Comparison of ENCODE assay signal across 14 cellular contexts in genomic region chr9:20240498-20240897, GRCh38.
DNase-seq lines count a peak whose midpoint lies in the region; ATAC-seq, FAIRE-seq and TF ChIP-seq lines count a peak whose summit lies in the region.
"Had no signal": no experiment of that assay in that cellular context is flagged by ENCODE, and none has a peak within 500 bp of the region (broad histone marks: within the 10 kb centered on the region; RNA-seq: fewer than 3 reads in every experiment).

No MANE protein-coding gene starts in this region.

- no peak overlapping the region for H3K27ac Mint-ChIP-seq in activated naive CD4-positive, alpha-beta T cell treated with anti-CD3 and anti-CD28 coated beads for 36 hours
- peak overlapping the region in 1 of 2 donors; percentile 28 for H3K27ac Mint-ChIP-seq in stimulated activated naive CD8-positive, alpha-beta T cell treated with anti-CD3 and anti-CD28 coated beads, Interleukin-15, amount 100 ng/mL, for 72 hours
- H3K27ac Mint-ChIP-seq in neural crest cell (ENCODE audit: unreplicated experiment) = peak overlapping the region; percentile 86

- peaks cover 77% of the 10 kb centered on the region for H3K4me1 Mint-ChIP-seq in activated naive CD4-positive, alpha-beta T cell treated with anti-CD3 and anti-CD28 coated beads for 36 hours (ENCODE audit: low read depth)
- H3K4me1 Mint-ChIP-seq in stimulated activated naive CD8-positive, alpha-beta T cell treated with anti-CD3 and anti-CD28 coated beads, Interleukin-15, amount 100 ng/mL, for 72 hours = peaks cover 74% of the 10 kb centered on the region
- H3K4me1 Mint-ChIP-seq in neural crest cell = peaks cover 14% of the 10 kb centered on the region

- no peak overlapping the region for H3K4me3 Mint-ChIP-seq in activated naive CD4-positive, alpha-beta T cell treated with anti-CD3 and anti-CD28 coated beads for 36 hours
- H3K4me3 Mint-ChIP-seq in stimulated activated naive CD8-positive, alpha-beta T cell treated with anti-CD3 and anti-CD28 coated beads, Interleukin-15, amount 100 ng/mL, for 72 hours = no peak overlapping the region
- no peak overlapping the region for H3K4me3 Mint-ChIP-seq in neural crest cell

- ATAC-seq in stimulated activated naive CD8-positive, alpha-beta T cell treated with anti-CD3 and anti-CD28 coated beads, Interleukin-15, amount 100 ng/mL, for 72 hours = peak; percentile 48
- ATAC-seq in stimulated activated naive CD8-positive, alpha-beta T cell treated with anti-CD3 and anti-CD28 coated beads, Interleukin-15, Interleukin-2, amounts not matched to agents 100 U/mL and 50 U/mL, for 24 hours = no peak
- ATAC-seq: HCT116 had no signal

- TF ChIP-seq CTCF in neural crest cell (conservative IDR thresholded peaks at IDR 0.05) (no peak), D721Med (IDR thresholded peaks at IDR 0.05; ENCODE audit: insufficient read depth, missing control alignments) (no peak)

- H3K9me3 Mint-ChIP-seq in activated naive CD4-positive, alpha-beta T cell treated with anti-CD3 and anti-CD28 coated beads for 36 hours = no peaks in the 10 kb centered on the region
- H3K9me3 Mint-ChIP-seq in stimulated activated naive CD8-positive, alpha-beta T cell treated with anti-CD3 and anti-CD28 coated beads, Interleukin-15, amount 100 ng/mL, for 72 hours = peaks cover 0 to 6% of the 10 kb centered on the region in 2 donors
- peaks cover 2% of the 10 kb centered on the region for H3K9me3 Mint-ChIP-seq in neural crest cell
- H3K9me3 Mint-ChIP-seq: CD4-positive, alpha-beta memory T cell had no signal

- no peaks in the 10 kb centered on the region for H3K27me3 Mint-ChIP-seq in activated naive CD4-positive, alpha-beta T cell treated with anti-CD3 and anti-CD28 coated beads for 36 hours (ENCODE audit: low read depth)
- no peaks in the 10 kb centered on the region for H3K27me3 Mint-ChIP-seq in stimulated activated naive CD8-positive, alpha-beta T cell treated with anti-CD3 and anti-CD28 coated beads, Interleukin-15, amount 100 ng/mL, for 72 hours
- H3K27me3 Mint-ChIP-seq in neural crest cell (ENCODE audit: low read depth) = no peaks in the 10 kb centered on the region
- H3K27me3 Mint-ChIP-seq: CD4-positive, alpha-beta memory T cell had no signal

- intact Hi-C loops in activated naive CD4-positive, alpha-beta T cell treated with anti-CD3 and anti-CD28 coated beads for 36 hours (cut with micrococcal nuclease) = loop anchor here (5.0 kb wide), 1 partner anchor 382 kb away; the partner anchor contains the start of gene MLLT3

- CTCF ChIA-PET in activated naive CD4-positive, alpha-beta T cell treated with anti-CD3 and anti-CD28 coated beads for 36 hours (lab: Charles Lee) = interaction anchor here (1.2 kb wide), 1 partner anchor 15 kb away, joined by 3 read pairs; no protein-coding TSS in a partner anchor

- FAIRE-seq in D721Med (lab: Jason Lieb, UNC) = no peak
- FAIRE-seq: H54 had no signal

- H3K36me3 Mint-ChIP-seq in activated naive CD4-positive, alpha-beta T cell treated with anti-CD3 and anti-CD28 coated beads for 36 hours (ENCODE audit: low read depth) = peaks cover 2% of the 10 kb centered on the region
- no peaks in the 10 kb centered on the region for H3K36me3 Mint-ChIP-seq in neural crest cell (ENCODE audit: low read depth)
- H3K36me3 Mint-ChIP-seq: CD4-positive, alpha-beta memory T cell had no signal

- peak; percentile 28 for DNase-seq in activated naive CD4-positive, alpha-beta T cell treated with anti-CD3 and anti-CD28 coated beads for 36 hours
- no peak for DNase-seq in activated naive CD4-positive, alpha-beta T cell (lab: John Stamatoyannopoulos, UW)
- DNase-seq in stimulated activated naive CD8-positive, alpha-beta T cell treated with anti-CD3 and anti-CD28 coated beads, Interleukin-15, amount 100 ng/mL, for 72 hours = no peak
- no peak for DNase-seq in stimulated activated naive CD8-positive, alpha-beta T cell treated with anti-CD3 and anti-CD28 coated beads, Interleukin-15, Interleukin-2, amounts not matched to agents 100 U/mL and 50 U/mL, for 24 hours
- DNase-seq in neural crest cell (ENCODE audit: low read depth, low spot score) = no peak
- no peak for DNase-seq in DMS53 treated with DMSO at 0.1 percent for 48 hours (lab: John Stamatoyannopoulos, UW; ENCODE audit: unreplicated experiment)
- DNase-seq in D721Med (ENCODE audit: insufficient read length, low spot score) = no peak
- DNase-seq: ACHN; CD4-positive, alpha-beta memory T cell; COR-L47; GF-D8; GM23248 had no signal
